Comparison of ENCODE assay signal across 4 cellular contexts in genomic region chr2:49860170-49860569, GRCh38.
"Had no signal": no experiment of that assay in that cellular context is flagged by ENCODE, and none has a peak within 500 bp of the region (broad histone marks: within the 10 kb centered on the region; RNA-seq: fewer than 3 reads in every experiment).

No MANE protein-coding gene starts in this region.

- H2AFZ ChIP-seq: GM23338 had no signal

- DNase-seq: H9, HCEC 1CT had no signal

- H3K4me2 ChIP-seq: GM23338 had no signal

- H3K4me3 ChIP-seq: GM23338 had no signal

- ATAC-seq: GM23338, HepG2 had no signal
